ENCODE assay signal across 22 cellular contexts in genomic region chr5:172809774-172810173, GRCh38. TPM values are rescaled to one million over a fixed set of nuclear protein-coding genes. Genes with fewer than 3 reads are reported as not detected.
DNase-seq lines count a peak whose midpoint lies in the region; ATAC-seq and TF ChIP-seq lines count a peak whose summit lies in the region.
"Had no signal": no experiment of that assay in that cellular context is flagged by ENCODE, and none has a peak within 500 bp of the region (broad histone marks: within the 10 kb centered on the region; RNA-seq: fewer than 3 reads in every experiment).

No MANE protein-coding gene starts in this region.

- no peak overlapping the region for H3K56ac ChIP-seq in IMR-90 (ENCODE audit: extremely low read depth, insufficient read depth, low read length)

- H3K4me2 ChIP-seq in IMR-90 (ENCODE audit: low read depth, low read length): no peak overlapping the region
- H3K4me2 ChIP-seq: A549; BLaER1 treated with 17β-estradiol and CSF1 and Interleukin-3, amounts not matched to agents 10 nM and 100 nM had no signal

- H3K9me3 ChIP-seq in IMR-90 (ENCODE audit: control insufficient read depth, insufficient read depth, low read length): peaks cover 3% of the 10 kb centered on the region

- no peak overlapping the region for H2AFZ ChIP-seq in IMR-90 (replicated peaks; ENCODE audit: low read length, poor library complexity)

- no peak overlapping the region for H3K4me3 ChIP-seq in IMR-90 (ENCODE audit: insufficient read depth, low read depth, low read length)
- H3K4me3 ChIP-seq: A549; BLaER1 treated with 17β-estradiol and CSF1 and Interleukin-3, amounts not matched to agents 10 nM and 100 nM; GM12878 had no signal

- H4K5ac ChIP-seq in IMR-90 (ENCODE audit: low read depth, low read length): no peak overlapping the region

- H4K91ac ChIP-seq in IMR-90 (ENCODE audit: insufficient read depth, low read depth, low read length): no peak overlapping the region

- H2BK20ac ChIP-seq in IMR-90 (ENCODE audit: low read depth, low read length): no peak overlapping the region

- TF ChIP-seq CTCF in Calu3 (IDR thresholded peaks at IDR 0.05; ENCODE audit: unreplicated experiment) (no peak), IMR-90 (conservative IDR thresholded peaks at IDR 0.05; ENCODE audit: low read depth, low read length) (no peak)

- no peak overlapping the region for H4K8ac ChIP-seq in IMR-90 (ENCODE audit: low read depth in 2 of 2, low read length in 2 of 2)

- no peaks in the 10 kb centered on the region for H3K36me3 ChIP-seq in IMR-90 (ENCODE audit: control insufficient read depth, insufficient read depth, low read length)
- H3K36me3 ChIP-seq: BLaER1 treated with 17β-estradiol and CSF1 and Interleukin-3, amounts not matched to agents 10 nM and 100 nM had no signal

- H2BK15ac ChIP-seq in IMR-90 (ENCODE audit: low read depth, low read length): 0 out of 3 replicates have a peak overlapping the region, but pooled peaks have one; percentile 48

- no peaks in the 10 kb centered on the region for H4K20me1 ChIP-seq in IMR-90 (ENCODE audit: insufficient read depth, low read length)
- H4K20me1 ChIP-seq: BLaER1 treated with 17β-estradiol and CSF1 and Interleukin-3, amounts not matched to agents 10 nM and 100 nM had no signal

- no peak overlapping the region for H3K23ac ChIP-seq in IMR-90 (ENCODE audit: low read depth, low read length)

- no peak overlapping the region for H3K4me3 Mint-ChIP-seq in Calu3 (ENCODE audit: low read depth, unreplicated experiment)
- H3K4me3 Mint-ChIP-seq in immature natural killer cell: no peak overlapping the region
- H3K4me3 Mint-ChIP-seq: B cell; CD4-positive, alpha-beta T cell; CD8-positive, alpha-beta T cell had no signal

- H3K18ac ChIP-seq in IMR-90 (ENCODE audit: low read depth, low read length): no peak overlapping the region

- H3K79me1 ChIP-seq in IMR-90 (ENCODE audit: low read depth in 1 of 2, low read length in 2 of 2): peaks cover 0 to 10% of the 10 kb centered on the region in 2 experiments; a peak in 2 of 4 replicates

- H3K27me3 Mint-ChIP-seq in Calu3 (ENCODE audit: unreplicated experiment) (no peaks in the 10 kb centered on the region), immature natural killer cell (ENCODE audit: low read depth in 3 of 3) (peaks cover 4 to 9% (median 7%) of the 10 kb centered on the region in 3 donors)
- H3K27me3 Mint-ChIP-seq: B cell; CD4-positive, alpha-beta T cell had no signal

- H3K4me1 ChIP-seq in IMR-90 (ENCODE audit: control insufficient read depth, insufficient read depth, low read length): peaks cover 3% of the 10 kb centered on the region

- no peak overlapping the region for H3K27ac ChIP-seq in IMR-90 (ENCODE audit: insufficient read depth, low read length)
- H3K27ac ChIP-seq: 22Rv1; BLaER1 treated with 17β-estradiol and CSF1 and Interleukin-3, amounts not matched to agents 10 nM and 100 nM; C4-2B had no signal

- H3K14ac ChIP-seq in IMR-90 (replicated peaks; ENCODE audit: low read depth, low read length): no peak overlapping the region

- no peak overlapping the region for H3K9ac ChIP-seq in IMR-90 (ENCODE audit: low read depth, low read length)
- H3K9ac ChIP-seq: BLaER1 treated with 17β-estradiol and CSF1 and Interleukin-3, amounts not matched to agents 10 nM and 100 nM had no signal

- in situ Hi-C loops in IMR-90 (cut with MboI; ENCODE audit: low sequenced_read_pairs): no loop called here

- CTCF ChIA-PET in Calu3 (lab: Charles Lee) (no interaction called here), IMR-90 (lab: Yijun Ruan, JAX) (no interaction called here)

- no peak for DNase-seq in Calu3
- DNase-seq in IMR-90: no peak
- no peak for DNase-seq in immature natural killer cell
- DNase-seq in islet precursor cell: no peak
- DNase-seq: AML-193; Caco-2; CD4-positive, alpha-beta T cell; CD8-positive, alpha-beta T cell; DMS 273 treated with DMSO at 0.1 percent for 48 hours; DMS153; DMS53; DMS79; DND-41; EL; GDM1 had no signal

- peaks cover 33% of the 10 kb centered on the region for H3K4me1 Mint-ChIP-seq in Calu3 (ENCODE audit: low read depth, unreplicated experiment)
- peaks cover 17 to 22% of the 10 kb centered on the region in 2 donors for H3K4me1 Mint-ChIP-seq in immature natural killer cell

- intact Hi-C loops in Calu3 (cut with micrococcal nuclease; ENCODE audit: unreplicated experiment) (loop anchor here (5.0 kb wide), 1 partner anchor 37 kb away; the partner anchor contains the start of gene DUSP1), IMR-90 (cut with micrococcal nuclease) (no loop called here)

- dilution Hi-C loops in IMR-90 (cut with HindIII; ENCODE audit: low sequenced_read_pairs, unreplicated experiment): no loop called here

- BruUV-seq in Calu3 (replicated peaks; lab: Mats Ljungman, UMichigan) (no TSS peak), IMR-90 (replicated peaks; lab: Mats Ljungman, UMichigan) (no TSS peak)

- no peaks in the 10 kb centered on the region for H3K27me3 ChIP-seq in IMR-90 (ENCODE audit: control insufficient read depth, insufficient read depth, low read length)
- H3K27me3 ChIP-seq: BLaER1 treated with 17β-estradiol and CSF1 and Interleukin-3, amounts not matched to agents 10 nM and 100 nM had no signal

- peaks cover 28% of the 10 kb centered on the region for H3K36me3 Mint-ChIP-seq in Calu3 (ENCODE audit: insufficient read depth, unreplicated experiment)
- H3K36me3 Mint-ChIP-seq in immature natural killer cell: no peaks in the 10 kb centered on the region
- H3K36me3 Mint-ChIP-seq: CD8-positive, alpha-beta T cell had no signal

- no peak overlapping the region for H2AK5ac ChIP-seq in IMR-90 (ENCODE audit: low read depth, low read length)

- H2BK120ac ChIP-seq in IMR-90 (ENCODE audit: low read depth, low read length): no peak overlapping the region

- TF ChIP-seq RAD21 in IMR-90 (IDR thresholded peaks at IDR 0.05; ENCODE audit: low read length): no peak

- H2AK9ac ChIP-seq in IMR-90 (replicated peaks; ENCODE audit: low read depth, low read length, poor library complexity): no peak overlapping the region

- peaks cover 3% of the 10 kb centered on the region for H3K9me1 ChIP-seq in IMR-90 (ENCODE audit: insufficient read depth, low read length)

- peak overlapping the region; percentile 31 for H3K27ac Mint-ChIP-seq in Calu3 (ENCODE audit: unreplicated experiment)
- peak overlapping the region in 4 of 6 donors; percentile 45 to 68 (median 52) for H3K27ac Mint-ChIP-seq in immature natural killer cell
- H3K27ac Mint-ChIP-seq: B cell; CD4-positive, alpha-beta T cell; CD8-positive, alpha-beta T cell had no signal

- WGBS in IMR-90 (ENCODE audit: extremely low coverage in 2 of 2, insufficient read length in 1 of 2), 2 experiments: no CpG with 5 or more reads among the region's 2 CpGs

- POLR2A ChIA-PET in IMR-90 (lab: Charles Lee; ENCODE audit: unreplicated experiment): no interaction called here

- H2BK5ac ChIP-seq in IMR-90 (ENCODE audit: low read depth, low read length, poor library complexity, severe bottlenecking): no peak overlapping the region

- TF ChIP-seq POLR2A in IMR-90 (IDR thresholded peaks at IDR 0.05; ENCODE audit: low read depth, low read length): no peak

- no peak overlapping the region for H3K4ac ChIP-seq in IMR-90 (ENCODE audit: low read depth, low read length)

- ATAC-seq in IMR-90 (ENCODE audit: low read depth) (no peak), GM18502 (IDR thresholded peaks at IDR 0.05; ENCODE audit: poor library complexity, unreplicated experiment) (no peak)
- ATAC-seq: A549; CD8-positive, alpha-beta T cell; GM12878 had no signal

- H3K9me3 Mint-ChIP-seq in Calu3 (ENCODE audit: low read depth, unreplicated experiment) (peaks cover 5% of the 10 kb centered on the region), immature natural killer cell (no peaks in the 10 kb centered on the region)
- H3K9me3 Mint-ChIP-seq: CD4-positive, alpha-beta T cell; CD8-positive, alpha-beta T cell had no signal

TF ChIP-seq in IMR-90, 13 proteins besides CTCF, POLR2A, EP300 and RAD21:
- TF ChIP-seq CEBPB (IDR thresholded peaks at IDR 0.05; ENCODE audit: low read depth, low read length): no peak
- no peak for TF ChIP-seq SMC3 (IDR thresholded peaks at IDR 0.05; ENCODE audit: low read depth, low read length)
- no peak for TF ChIP-seq CHD1 (IDR thresholded peaks at IDR 0.05; ENCODE audit: low read depth, low read length)
- TF ChIP-seq, protein P1, sequence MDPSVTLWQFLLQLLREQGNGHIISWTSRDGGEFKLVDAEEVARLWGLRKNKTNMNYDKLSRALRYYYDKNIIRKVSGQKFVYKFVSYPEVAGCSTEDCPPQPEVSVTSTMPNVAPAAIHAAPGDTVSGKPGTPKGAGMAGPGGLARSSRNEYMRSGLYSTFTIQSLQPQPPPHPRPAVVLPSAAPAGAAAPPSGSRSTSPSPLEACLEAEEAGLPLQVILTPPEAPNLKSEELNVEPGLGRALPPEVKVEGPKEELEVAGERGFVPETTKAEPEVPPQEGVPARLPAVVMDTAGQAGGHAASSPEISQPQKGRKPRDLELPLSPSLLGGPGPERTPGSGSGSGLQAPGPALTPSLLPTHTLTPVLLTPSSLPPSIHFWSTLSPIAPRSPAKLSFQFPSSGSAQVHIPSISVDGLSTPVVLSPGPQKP (IDR thresholded peaks at IDR 0.05; ENCODE audit: borderline replicate concordance, low read depth, low read length): no peak
- no peak for TF ChIP-seq RFX5 (IDR thresholded peaks at IDR 0.05; ENCODE audit: low read depth, low read length)
- no peak for TF ChIP-seq USF2 (IDR thresholded peaks at IDR 0.05; ENCODE audit: low read depth, low read length)
- TF ChIP-seq MAFK (IDR thresholded peaks at IDR 0.05; ENCODE audit: low read depth, low read length): no peak
- TF ChIP-seq RCOR1 (IDR thresholded peaks at IDR 0.05; ENCODE audit: insufficient replicate concordance, low read length): no peak
- TF ChIP-seq BHLHE40 (IDR thresholded peaks at IDR 0.05; ENCODE audit: low read depth, low read length): no peak

RNA-seq across cellular contexts. Expression of gene ERGIC1, which starts 24.3 kb away (rescaled TPM):
- total RNA-seq in Calu3 (2022): 231 and 235 TPM in 2 replicates
- total RNA-seq in IMR-90 (2012; rRNA removed): 124 and 134 TPM in 2 replicates
- polyA plus RNA-seq in IMR-90 (2012; rRNA removed): 185 and 192 TPM in 2 replicates
- polyA plus RNA-seq in IMR-90 (2012; cell fraction: cytosol; rRNA removed): 59.2 and 179 TPM in 2 replicates
- 128 and 132 TPM in 2 replicates for polyA plus RNA-seq in IMR-90 (2012; cell fraction: nucleus; rRNA removed; ENCODE audit: low replicate concordance)
- 10 to 100 TPM; 40.7 to 61.9 (median 61.7) TPM for polyA plus RNA-seq in immature natural killer cell

RNA-seq across cellular contexts. Expression of gene DUSP1, which starts 38.8 kb away (rescaled TPM):
- total RNA-seq in Calu3 (2022): 38.1 and 50.5 TPM in 2 replicates
- total RNA-seq in IMR-90 (2012; rRNA removed): 304 and 320 TPM in 2 replicates
- polyA plus RNA-seq in IMR-90 (2012; rRNA removed): 467 and 674 TPM in 2 replicates
- polyA plus RNA-seq in IMR-90 (2012; cell fraction: cytosol; rRNA removed): 405 and 1,457 TPM in 2 replicates
- polyA plus RNA-seq in IMR-90 (2012; cell fraction: nucleus; rRNA removed; ENCODE audit: low replicate concordance): 1,904 and 1,990 TPM in 2 replicates
- 1,000 to 10,000 TPM in 1 of 3 donors, 100 to 1,000 TPM in 2; 548 to 1,082 (median 887) TPM for polyA plus RNA-seq in immature natural killer cell
